ENCODE assay signal across 11 cellular contexts in the genomic region with DNA sequence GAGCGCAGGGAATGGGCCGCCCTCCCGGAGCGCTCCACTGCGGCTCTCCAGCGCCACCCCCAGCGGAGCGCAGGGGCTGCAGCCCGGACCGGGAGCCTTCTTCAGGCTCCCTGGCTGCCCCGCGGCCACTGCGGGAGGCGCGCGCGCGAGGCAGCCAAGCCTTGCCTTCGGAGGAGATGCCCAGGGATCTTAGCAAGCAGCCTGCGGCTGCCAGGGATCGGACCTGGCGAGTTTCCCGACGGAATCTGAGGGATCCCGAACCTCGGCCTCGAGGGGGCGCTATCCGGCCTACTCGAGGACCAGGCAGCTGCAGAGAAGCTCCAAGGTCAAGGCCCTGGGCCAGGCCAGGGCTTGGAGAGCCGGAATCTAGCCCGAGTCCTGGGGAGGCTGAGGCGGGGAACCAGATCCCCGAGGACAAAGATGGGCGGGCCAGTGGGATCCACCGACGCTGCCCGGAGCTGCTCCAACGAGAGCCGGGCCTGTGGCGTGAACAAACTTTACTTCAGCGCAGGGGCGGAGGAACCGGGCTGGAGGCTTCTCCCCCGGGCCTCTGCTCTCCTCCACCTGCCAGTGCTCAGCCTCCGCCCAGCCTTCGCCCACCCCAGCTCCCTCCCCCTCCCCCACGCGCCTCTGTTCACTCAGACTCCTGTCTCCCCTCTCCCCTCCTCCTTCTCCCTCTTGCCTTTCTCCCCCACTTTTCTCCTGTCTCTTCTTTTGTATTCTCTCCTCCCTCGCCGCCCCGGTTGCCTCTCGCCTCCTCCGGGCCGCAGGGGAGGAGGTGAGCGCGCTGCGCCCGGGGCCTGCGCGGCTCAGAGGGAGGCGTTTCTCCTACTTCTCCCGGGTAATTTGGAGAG. TPM values are rescaled to one million over a fixed set of nuclear protein-coding genes. Genes with fewer than 3 reads are reported as not detected.
DNase-seq lines count a peak whose midpoint lies in the region; ATAC-seq and TF ChIP-seq lines count a peak whose summit lies in the region.
"Had no signal": no experiment of that assay in that cellular context is flagged by ENCODE, and none has a peak within 500 bp of the region (broad histone marks: within the 10 kb centered on the region; RNA-seq: fewer than 3 reads in every experiment).

A gene (plus strand): TSS at position 567 of the 854 bp plus-strand sequence. CDS start 889 bp downstream, outside the sequence.

- no peak for ATAC-seq in HG03432 (IDR thresholded peaks at IDR 0.05; ENCODE audit: unreplicated experiment)
- no peak for ATAC-seq in GM21360 (IDR thresholded peaks at IDR 0.05; ENCODE audit: unreplicated experiment)

- H3K27me3 ChIP-seq in left ventricle myocardium inferior (ENCODE audit: low read depth) (peaks cover 83% of the 10 kb centered on the region), smooth muscle cell (ENCODE audit: low read depth) (peaks cover 100% of the 10 kb centered on the region)

- WGBS in smooth muscle cell (ENCODE audit: low lambda C conversion rate), result 3% methylated on average over 59 of the region's 63 CpGs

- H3K4me2 ChIP-seq in smooth muscle cell, result peak within 1 kb of the TSS; percentile 76

- no peak within 1 kb of the TSS for H3K27ac ChIP-seq in SK-N-MC
- H3K27ac ChIP-seq in left ventricle myocardium inferior (replicated peaks), result peak within 1 kb of the TSS; percentile 68
- no peak within 1 kb of the TSS for H3K27ac ChIP-seq in smooth muscle cell (ENCODE audit: low read depth)
- H3K27ac ChIP-seq: pancreas, uterus had no signal

- H3K4me1 ChIP-seq in left ventricle myocardium inferior (peaks cover 26% of the 10 kb centered on the region), smooth muscle cell (ENCODE audit: low read depth) (no peaks in the 10 kb centered on the region)
- H3K4me1 ChIP-seq: pancreas, uterus had no signal

- no peaks in the 10 kb centered on the region for H3K9me3 ChIP-seq in SK-N-MC (ENCODE audit: low read depth, low read length)
- H3K9me3 ChIP-seq in left ventricle myocardium inferior (replicated peaks), result no peaks in the 10 kb centered on the region
- H3K9me3 ChIP-seq in smooth muscle cell (replicated peaks; ENCODE audit: low read depth), result no peaks in the 10 kb centered on the region
- H3K9me3 ChIP-seq: pancreas, uterus had no signal

- H3K4me3 ChIP-seq in SK-N-MC (peak within 1 kb of the TSS; percentile 53; the same call in 1 of the 2 replicates), left ventricle myocardium inferior (peak within 1 kb of the TSS; percentile 60), smooth muscle cell (peak within 1 kb of the TSS; percentile 18)
- H3K4me3 ChIP-seq: pancreas, uterus had no signal

- H3K9ac ChIP-seq in SK-N-MC (ENCODE audit: insufficient read length) (no peak within 1 kb of the TSS), smooth muscle cell (ENCODE audit: low read depth) (no peak within 1 kb of the TSS)

- intact Hi-C loops in left ventricle myocardium inferior (cut with micrococcal nuclease), result no loop called here

- no peaks in the 10 kb centered on the region for H4K20me1 ChIP-seq in smooth muscle cell (ENCODE audit: low read depth)

- H2AFZ ChIP-seq in smooth muscle cell (ENCODE audit: low read depth), result no peak within 1 kb of the TSS

- TF ChIP-seq CTCF in GM20000 (IDR thresholded peaks at IDR 0.05; ENCODE audit: extremely low read depth, missing control alignments) (no peak), left ventricle myocardium inferior (IDR thresholded peaks at IDR 0.05; ENCODE audit: borderline replicate concordance) (peak; percentile 58), smooth muscle cell (IDR thresholded peaks at IDR 0.05; ENCODE audit: borderline replicate concordance, insufficient read depth, poor library complexity, severe bottlenecking) (peak; percentile 45)

- no peaks in the 10 kb centered on the region for H3K36me3 ChIP-seq in SK-N-MC (ENCODE audit: insufficient read depth, low read length)
- no peaks in the 10 kb centered on the region for H3K36me3 ChIP-seq in left ventricle myocardium inferior
- H3K36me3 ChIP-seq in smooth muscle cell (ENCODE audit: low read depth), result no peaks in the 10 kb centered on the region
- H3K36me3 ChIP-seq: pancreas, uterus had no signal

- H3K79me2 ChIP-seq in smooth muscle cell (ENCODE audit: low read depth), result no peaks in the 10 kb centered on the region

- peak; percentile 50 for DNase-seq in GM20000 (ENCODE audit: low spot score)
- DNase-seq in SK-N-MC (ENCODE audit: low read depth, low spot score), result no peak
- peak; percentile 51 for DNase-seq in left ventricle myocardium inferior
- no peak for DNase-seq in smooth muscle cell (lab: John Stamatoyannopoulos, UW; ENCODE audit: unreplicated experiment)
- no peak for DNase-seq in amniotic stem cell (lab: John Stamatoyannopoulos, UW)
- DNase-seq in NCI-H187 (lab: John Stamatoyannopoulos, UW), result no peak
- DNase-seq: uterus had no signal

- no peaks in the 10 kb centered on the region for H3F3A ChIP-seq in smooth muscle cell (ENCODE audit: low read depth)

RNA-seq across cellular contexts. Expression of the gene that starts here (rescaled TPM):
- 13.0 TPM for total RNA-seq in left ventricle myocardium inferior
- total RNA-seq in smooth muscle cell, result not detected in 2 replicates
- not detected in 2 replicates for polyA plus RNA-seq in smooth muscle cell
- total RNA-seq: H4 had no signal

Comparison
In these comparisons a context has a peak if more than half of its experiments do, and no peak if none do; other contexts are left out.
1. RNA of the gene that starts here (total RNA-seq): 13.0 TPM in left ventricle myocardium inferior (single experiment); not detected in smooth muscle cell; every median in the first group is over 10 times any median in the second.
2. DNase-seq: peak in GM20000 (single experiment) and left ventricle myocardium inferior (single experiment); none in SK-N-MC (single experiment), smooth muscle cell (single experiment), amniotic stem cell (single experiment) and NCI-H187 (0 of 2).
3. Peak in every context shown above with its lines, with median percentiles within 50 percentile points of each other: H3K4me3 ChIP-seq.